ENCODE assay signal across 1 cellular context in the genomic region with DNA sequence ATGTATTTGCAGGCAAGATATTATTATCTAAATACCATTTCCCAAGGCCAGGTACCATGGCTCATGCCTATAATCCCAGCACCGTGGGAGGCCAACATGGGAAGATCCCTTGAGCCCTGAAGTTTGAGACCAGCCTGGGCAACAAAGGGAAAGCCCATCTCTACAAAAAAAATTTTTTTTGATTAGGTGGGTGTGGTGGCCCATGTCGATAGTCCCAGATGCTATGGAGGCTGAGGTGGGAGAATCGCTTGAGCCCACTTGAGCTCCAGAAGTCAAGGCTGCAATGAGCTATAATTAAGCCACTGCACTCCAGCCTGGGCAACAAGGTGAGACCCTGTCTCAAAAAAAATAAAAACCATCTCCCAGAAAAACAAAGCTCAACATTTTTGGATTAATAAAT.
TF ChIP-seq lines count a peak whose summit lies in the region.

No MANE protein-coding gene starts in this region.

TF ChIP-seq in endothelial cell of umbilical vein, 7 proteins besides CTCF, POLR2A, EP300 and RAD21:
- TF ChIP-seq JUN (IDR thresholded peaks at IDR 0.05; ENCODE audit: borderline replicate concordance, insufficient read depth, insufficient read length, low read depth) = no peak
- no peak for TF ChIP-seq FOS (IDR thresholded peaks at IDR 0.05; ENCODE audit: borderline replicate concordance, insufficient read depth, low read length)
- no peak for TF ChIP-seq EZH2 (IDR thresholded peaks at IDR 0.05; ENCODE audit: borderline replicate concordance, low read depth, low read length, severe bottlenecking)
- TF ChIP-seq, protein P1, sequence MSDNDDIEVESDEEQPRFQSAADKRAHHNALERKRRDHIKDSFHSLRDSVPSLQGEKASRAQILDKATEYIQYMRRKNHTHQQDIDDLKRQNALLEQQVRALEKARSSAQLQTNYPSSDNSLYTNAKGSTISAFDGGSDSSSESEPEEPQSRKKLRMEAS (IDR thresholded peaks at IDR 0.05; ENCODE audit: insufficient read depth, insufficient read length) = no peak
- no peak for TF ChIP-seq MYC (IDR thresholded peaks at IDR 0.05; ENCODE audit: low read depth, low read length)
- TF ChIP-seq POLR2AphosphoS5 (IDR thresholded peaks at IDR 0.05; ENCODE audit: insufficient read depth, low read depth, low read length) = no peak
- no peak for TF ChIP-seq GATA2 (IDR thresholded peaks at IDR 0.05; ENCODE audit: insufficient read depth, insufficient read length, low read depth, low read length)
